Comparison of ENCODE assay signal across 27 cellular contexts in genomic region chr2:64439194-64439593, GRCh38.
"Had no signal": no experiment of that assay in that cellular context is flagged by ENCODE, and none has a peak within 500 bp of the region (broad histone marks: within the 10 kb centered on the region; RNA-seq: fewer than 3 reads in every experiment).

No MANE protein-coding gene starts in this region.

- H3K9me3 ChIP-seq: gastrocnemius medialis, prostate gland, right atrium auricular region, tibial nerve had no signal

- H3K4me1 Mint-ChIP-seq: activated CD8-positive, alpha-beta memory T cell treated with anti-CD3 and anti-CD28 coated beads, Interleukin-2, amount 10 ng/mL, durations not matched to agents 7 days and 5 days; activated naive CD8-positive, alpha-beta T cell treated with anti-CD3 and anti-CD28 coated beads, Interleukin-2, amount 50 U/mL, for 24 hours; naive thymus-derived CD8-positive, alpha-beta T cell had no signal

- H3K36me3 ChIP-seq: gastrocnemius medialis, prostate gland, right atrium auricular region, tibial nerve had no signal

- H3K27ac Mint-ChIP-seq: activated CD4-positive, alpha-beta memory T cell treated with anti-CD3 and anti-CD28 coated beads for 36 hours; activated CD8-positive, alpha-beta memory T cell treated with anti-CD3 and anti-CD28 coated beads, Interleukin-2, amount 10 ng/mL, durations not matched to agents 7 days and 5 days; activated naive CD4-positive, alpha-beta T cell treated with anti-CD3 and anti-CD28 coated beads for 36 hours; activated naive CD8-positive, alpha-beta T cell treated with anti-CD3 and anti-CD28 coated beads, Interleukin-2, amount 50 U/mL, for 24 hours; brain; endodermal cell; WTC11 had no signal

- ATAC-seq: activated CD8-positive, alpha-beta memory T cell treated with anti-CD3 and anti-CD28 coated beads, Interleukin-2, amount 10 ng/mL, durations not matched to agents 7 days and 5 days; activated naive CD8-positive, alpha-beta T cell treated with anti-CD3 and anti-CD28 coated beads, Interleukin-2, amount 50 U/mL, for 24 hours; gastrocnemius medialis; left ventricle myocardium superior; naive thymus-derived CD8-positive, alpha-beta T cell; stimulated activated naive CD8-positive, alpha-beta T cell treated with anti-CD3 and anti-CD28 coated beads, Interleukin-15, Interleukin-2, amounts not matched to agents 100 U/mL and 50 U/mL, for 24 hours; WTC11 had no signal

- H3K27me3 ChIP-seq: dorsolateral prefrontal cortex, gastrocnemius medialis, right atrium auricular region, tibial nerve had no signal

- DNase-seq: activated CD4-positive, alpha-beta memory T cell treated with anti-CD3 and anti-CD28 coated beads for 36 hours; activated CD4-positive, alpha-beta T cell treated with anti-CD3 and anti-CD28 coated beads for 4 hours; activated CD8-positive, alpha-beta memory T cell treated with anti-CD3 and anti-CD28 coated beads, Interleukin-2, amount 10 ng/mL, durations not matched to agents 7 days and 5 days; activated naive CD4-positive, alpha-beta T cell treated with anti-CD3 and anti-CD28 coated beads for 36 hours; activated naive CD8-positive, alpha-beta T cell treated with anti-CD3 and anti-CD28 coated beads, Interleukin-2, amount 50 U/mL, for 24 hours; activated T-cell treated with anti-CD3 and anti-CD28 coated beads, Interleukin-2, amount 50 U/mL, for 1 hour; anterior cingulate cortex; caudate nucleus; dorsolateral prefrontal cortex; endodermal cell; gastrocnemius medialis; head of caudate nucleus; kidney; left ventricle myocardium superior; mesendoderm; naive thymus-derived CD8-positive, alpha-beta T cell; stimulated activated CD4-positive, alpha-beta T cell treated with anti-CD3 and anti-CD28 coated beads, Interleukin-12 subunit alpha, Interleukin-12 subunit beta, amount 100 ng/mL, for 4 hours; stimulated activated CD4-positive, alpha-beta T cell treated with anti-CD3 and anti-CD28 coated beads, Interleukin-1b, Interleukin-23, amount 100 ng/mL, for 48 hours; stimulated activated CD8-positive, alpha-beta memory T cell treated with anti-CD3 and anti-CD28 coated beads, Interleukin-4, amount 100 ng/mL, for 48 hours; stimulated activated naive CD8-positive, alpha-beta T cell treated with anti-CD3 and anti-CD28 coated beads, Interleukin-15, Interleukin-2, amounts not matched to agents 100 U/mL and 50 U/mL, for 24 hours; substantia nigra had no signal

- H3K4me3 Mint-ChIP-seq: activated CD4-positive, alpha-beta memory T cell treated with anti-CD3 and anti-CD28 coated beads for 36 hours; activated CD8-positive, alpha-beta memory T cell treated with anti-CD3 and anti-CD28 coated beads, Interleukin-2, amount 10 ng/mL, durations not matched to agents 7 days and 5 days; activated naive CD4-positive, alpha-beta T cell treated with anti-CD3 and anti-CD28 coated beads for 36 hours; activated naive CD8-positive, alpha-beta T cell treated with anti-CD3 and anti-CD28 coated beads, Interleukin-2, amount 50 U/mL, for 24 hours; brain; endodermal cell; naive thymus-derived CD8-positive, alpha-beta T cell; WTC11 had no signal

- H3K27ac ChIP-seq: dorsolateral prefrontal cortex, epithelial cell of prostate, gastrocnemius medialis, prostate gland, right atrium auricular region, tibial nerve had no signal

- H3K4me3 ChIP-seq: dorsolateral prefrontal cortex, gastrocnemius medialis, prostate gland, right atrium auricular region, tibial nerve had no signal

- H3K9me3 Mint-ChIP-seq: activated CD4-positive, alpha-beta memory T cell treated with anti-CD3 and anti-CD28 coated beads for 36 hours; activated naive CD4-positive, alpha-beta T cell treated with anti-CD3 and anti-CD28 coated beads for 36 hours; activated naive CD8-positive, alpha-beta T cell treated with anti-CD3 and anti-CD28 coated beads, Interleukin-2, amount 50 U/mL, for 24 hours; brain; endodermal cell; naive thymus-derived CD8-positive, alpha-beta T cell; WTC11 had no signal

- H3K4me1 ChIP-seq: prostate gland, right atrium auricular region, tibial nerve had no signal

- H3K36me3 Mint-ChIP-seq: activated CD4-positive, alpha-beta memory T cell treated with anti-CD3 and anti-CD28 coated beads for 36 hours; activated CD8-positive, alpha-beta memory T cell treated with anti-CD3 and anti-CD28 coated beads, Interleukin-2, amount 10 ng/mL, durations not matched to agents 7 days and 5 days; brain; naive thymus-derived CD8-positive, alpha-beta T cell; WTC11 had no signal
